Comparison of ENCODE assay signal across 17 cellular contexts in genomic region chr11:34029176-34029575, GRCh38. TPM values are rescaled to one million over a fixed set of nuclear protein-coding genes. Genes with fewer than 3 reads are reported as not detected.
DNase-seq lines count a peak whose midpoint lies in the region; ATAC-seq and TF ChIP-seq lines count a peak whose summit lies in the region.
"Had no signal": no experiment of that assay in that cellular context is flagged by ENCODE, and none has a peak within 500 bp of the region (broad histone marks: within the 10 kb centered on the region; RNA-seq: fewer than 3 reads in every experiment).

No MANE protein-coding gene starts in this region.

- H3K4me3 ChIP-seq in Caco-2 (ENCODE audit: low read depth, low read length): no peak overlapping the region
- no peak overlapping the region for H3K4me3 ChIP-seq in cardiac fibroblast (replicated peaks in 1 of 2; ENCODE audit: low read depth in 2 of 2, low read length in 2 of 2)
- H3K4me3 ChIP-seq in fibroblast of the aortic adventitia (ENCODE audit: low read depth, low read length): no peak overlapping the region
- H3K4me3 ChIP-seq: PC-9 had no signal

- H3K27me3 Mint-ChIP-seq in Caco-2 (ENCODE audit: insufficient read depth, unreplicated experiment) (no peaks in the 10 kb centered on the region), osteocyte (ENCODE audit: unreplicated experiment) (peaks cover 6% of the 10 kb centered on the region)
- H3K27me3 Mint-ChIP-seq in stimulated activated naive CD8-positive, alpha-beta T cell treated with anti-CD3 and anti-CD28 coated beads, Interleukin-15, amount 100 ng/mL, for 72 hours: no peaks in the 10 kb centered on the region

- no peak for TF ChIP-seq CTCF in Caco-2 (IDR thresholded peaks at IDR 0.05; ENCODE audit: insufficient read depth in 1 of 2, low read depth in 1 of 2, low read length in 1 of 2, severe bottlenecking in 1 of 2, unreplicated experiment in 1 of 2)
- TF ChIP-seq CTCF in cardiac fibroblast (IDR thresholded peaks at IDR 0.05; ENCODE audit: low read depth, low read length): no peak
- no peak for TF ChIP-seq CTCF in fibroblast of the aortic adventitia (IDR thresholded peaks at IDR 0.05; ENCODE audit: insufficient read depth, low read length)
- TF ChIP-seq CTCF in osteocyte (IDR thresholded peaks at IDR 0.05): no peak

- peaks cover 14% of the 10 kb centered on the region for H3K4me1 Mint-ChIP-seq in Caco-2 (ENCODE audit: low read depth, unreplicated experiment)
- H3K4me1 Mint-ChIP-seq in osteocyte (ENCODE audit: unreplicated experiment): peaks cover 3% of the 10 kb centered on the region
- no peaks in the 10 kb centered on the region for H3K4me1 Mint-ChIP-seq in stimulated activated naive CD8-positive, alpha-beta T cell treated with anti-CD3 and anti-CD28 coated beads, Interleukin-15, amount 100 ng/mL, for 72 hours

- H3K36me3 ChIP-seq in Caco-2 (ENCODE audit: control insufficient read depth, insufficient read depth, low read length): no peaks in the 10 kb centered on the region

- intact Hi-C loops in Caco-2 (cut with micrococcal nuclease; ENCODE audit: unreplicated experiment): no loop called here

- H3K27me3 ChIP-seq in Caco-2 (replicated peaks; ENCODE audit: control insufficient read depth, insufficient read depth, low read length): no peaks in the 10 kb centered on the region

- POLR2A ChIA-PET in Caco-2 (lab: Charles Lee): no interaction called here

- H3K4me3 Mint-ChIP-seq in Caco-2 (ENCODE audit: unreplicated experiment): no peak overlapping the region
- no peak overlapping the region for H3K4me3 Mint-ChIP-seq in osteocyte (ENCODE audit: unreplicated experiment)
- no peak overlapping the region for H3K4me3 Mint-ChIP-seq in stimulated activated naive CD8-positive, alpha-beta T cell treated with anti-CD3 and anti-CD28 coated beads, Interleukin-15, amount 100 ng/mL, for 72 hours
- H3K4me3 Mint-ChIP-seq: HFFc6 had no signal

- peaks cover 17% of the 10 kb centered on the region for H3K4me1 ChIP-seq in Caco-2

- H3K9me3 ChIP-seq in Caco-2: no peaks in the 10 kb centered on the region

- no peak for DNase-seq in Caco-2
- peak; percentile 29 to 49 for DNase-seq in cardiac fibroblast (ENCODE audit: low read depth in 2 of 2)
- peak; percentile 77 for DNase-seq in fibroblast of the aortic adventitia (ENCODE audit: low read depth)
- peak; percentile 13 for DNase-seq in osteocyte (ENCODE audit: extremely low spot score, unreplicated experiment)
- no peak for DNase-seq in SKM-1 treated with dmso at 0.1 percent for 144 hours (lab: John Stamatoyannopoulos, UW; ENCODE audit: unreplicated experiment)
- DNase-seq in stimulated activated naive CD8-positive, alpha-beta T cell treated with anti-CD3 and anti-CD28 coated beads, Interleukin-15, amount 100 ng/mL, for 72 hours: no peak
- DNase-seq in SKM-1 (lab: John Stamatoyannopoulos, UW; ENCODE audit: unreplicated experiment): no peak
- DNase-seq: AML-193, DMS79 treated with DMSO at 0.1 percent for 48 hours, GDM1, NCI-H1092 treated with DMSO at 0.1 percent for 48 hours, NCI-H1694 treated with DMSO at 0.1 percent for 48 hours, NCI-H2171 treated with DMSO at 0.1 percent for 48 hours, NCI-H774, PC-9 had no signal

- peaks cover 5% of the 10 kb centered on the region for H3K36me3 Mint-ChIP-seq in Caco-2 (ENCODE audit: insufficient read depth, unreplicated experiment)
- H3K36me3 Mint-ChIP-seq in osteocyte (ENCODE audit: unreplicated experiment): no peaks in the 10 kb centered on the region

- H3K9me3 Mint-ChIP-seq in Caco-2 (ENCODE audit: unreplicated experiment) (peaks cover 10% of the 10 kb centered on the region), osteocyte (ENCODE audit: unreplicated experiment) (no peaks in the 10 kb centered on the region)
- no peaks in the 10 kb centered on the region for H3K9me3 Mint-ChIP-seq in stimulated activated naive CD8-positive, alpha-beta T cell treated with anti-CD3 and anti-CD28 coated beads, Interleukin-15, amount 100 ng/mL, for 72 hours
- H3K9me3 Mint-ChIP-seq: HFFc6 had no signal

- BruUV-seq in Caco-2 (replicated peaks; lab: Mats Ljungman, UMichigan): no TSS peak

- H3K27ac Mint-ChIP-seq in Caco-2 (ENCODE audit: unreplicated experiment): peak overlapping the region; percentile 74
- no peak overlapping the region for H3K27ac Mint-ChIP-seq in osteocyte (ENCODE audit: unreplicated experiment)
- H3K27ac Mint-ChIP-seq in stimulated activated naive CD8-positive, alpha-beta T cell treated with anti-CD3 and anti-CD28 coated beads, Interleukin-15, amount 100 ng/mL, for 72 hours: no peak overlapping the region

- no peak for ATAC-seq in stimulated activated naive CD8-positive, alpha-beta T cell treated with anti-CD3 and anti-CD28 coated beads, Interleukin-15, amount 100 ng/mL, for 72 hours
- no peak for ATAC-seq in GM21360 (IDR thresholded peaks at IDR 0.05; ENCODE audit: unreplicated experiment)

- CTCF ChIA-PET in Caco-2 (lab: Charles Lee): no interaction called here

RNA-seq across cellular contexts. Expression of gene CAPRIN1, which starts 22.4 kb away (rescaled TPM):
- 217 and 224 TPM in 2 replicates for total RNA-seq in Caco-2 (2022)
- total RNA-seq in fibroblast of the aortic adventitia (ENCODE audit: low replicate concordance): 188 and 295 TPM in 2 replicates
- 245 and 252 TPM in 2 replicates for total RNA-seq in osteocyte

Comparison
In these comparisons a context has a peak if more than half of its experiments do, and no peak if none do; other contexts are left out.
1. DNase-seq: peak in cardiac fibroblast (2 of 2), fibroblast of the aortic adventitia (single experiment) and osteocyte (single experiment); none in Caco-2 (0 of 2), SKM-1 treated with dmso at 0.1 percent for 144 hours (single experiment), stimulated activated naive CD8-positive, alpha-beta T cell treated with anti-CD3 and anti-CD28 coated beads, Interleukin-15, amount 100 ng/mL, for 72 hours (0 of 2) and SKM-1 (single experiment).